ENCODE assay signal across 34 cellular contexts in the genomic region with DNA sequence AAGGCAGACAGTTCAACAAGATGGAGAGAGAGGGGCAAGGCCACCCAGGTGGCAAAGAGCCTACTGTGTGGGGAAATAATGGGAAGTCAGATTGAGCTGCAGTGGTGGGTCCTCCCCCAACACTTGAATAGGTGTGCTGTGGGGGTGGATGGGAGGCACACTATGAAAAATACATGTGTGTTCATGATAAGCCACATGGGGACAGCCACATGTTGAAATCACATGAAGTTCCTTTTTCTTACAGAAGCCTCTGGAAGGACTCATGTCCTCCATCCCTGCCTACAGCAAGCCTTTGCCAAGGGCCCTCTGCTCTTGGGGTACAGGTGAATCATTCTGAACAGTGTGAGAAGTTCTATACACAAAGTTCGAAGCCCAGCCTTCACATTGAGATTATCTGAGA.
"Had no signal": no experiment of that assay in that cellular context is flagged by ENCODE, and none has a peak within 500 bp of the region (broad histone marks: within the 10 kb centered on the region; RNA-seq: fewer than 3 reads in every experiment).

No MANE protein-coding gene starts in this region.

- H3K9me3 ChIP-seq: MG63 had no signal

- H3K9ac ChIP-seq: KMS-11 had no signal

- H3K36me3 ChIP-seq: MG63 had no signal

- DNase-seq: Karpas-422, Kasumi-1, MG63, MM.1S, MV-4-11, NCI-H1048, NCI-H1092, NCI-H1092 treated with DMSO at 0.1 percent for 48 hours, NCI-H1105, NCI-H1105 treated with DMSO at 0.1 percent for 48 hours, NCI-H1417, NCI-H1417 treated with DMSO at 0.1 percent for 48 hours, NCI-H1436, NCI-H1436 treated with DMSO at 0.1 percent for 48 hours, NCI-H146, NCI-H1694, NCI-H1694 treated with DMSO at 0.1 percent for 48 hours, NCI-H187, NCI-H187 treated with DMSO at 0.1 percent for 48 hours, NCI-H1930, NCI-H2029, NCI-H2029 treated with DMSO at 0.1 percent for 48 hours, NCI-H2081, NCI-H2081 treated with DMSO at 0.1 percent for 48 hours, NCI-H2107, NCI-H2171, NCI-H2171 treated with DMSO at 0.1 percent for 48 hours, NCI-H2227 treated with DMSO at 0.1 percent for 48 hours, NCI-H226, NCI-H345, NCI-H446, NCI-H446 treated with DMSO at 0.1 percent for 48 hours, NCI-H510A had no signal

- H3K27ac ChIP-seq: KMS-11 had no signal

- H3K4me3 ChIP-seq: MG63 had no signal

- H3K27me3 ChIP-seq: MG63 had no signal

- H3K4me2 ChIP-seq: KMS-11 had no signal
